Comparison of ENCODE assay signal across 28 cellular contexts in genomic region chr4:180493299-180493698, GRCh38.
"Had no signal": no experiment of that assay in that cellular context is flagged by ENCODE, and none has a peak within 500 bp of the region (broad histone marks: within the 10 kb centered on the region; RNA-seq: fewer than 3 reads in every experiment).

No MANE protein-coding gene starts in this region.

- H3K4me1 ChIP-seq: neural progenitor cell, parathyroid adenoma, psoas muscle, spleen, suprapubic skin, testis, tibial artery, transverse colon, upper lobe of right lung, uterus had no signal

- H3K9me3 ChIP-seq: ovary, psoas muscle, suprapubic skin, testis, tibial artery, transverse colon, upper lobe of right lung, uterus had no signal

- ATAC-seq: natural killer cell; psoas muscle; right cardiac atrium; sciatic nerve; stimulated activated memory B cell treated with anti-CD40 and anti-IgM and Interleukin-4, amounts not matched to agents 10 μg/mL and 1 μg/mL and 100 μg/mL, for 72 hours; stimulated activated naive CD8-positive, alpha-beta T cell treated with anti-CD3 and anti-CD28 coated beads, Interleukin-15, amount 100 ng/mL, for 72 hours; stimulated activated naive CD8-positive, alpha-beta T cell treated with anti-CD3 and anti-CD28 coated beads, Interleukin-15, Interleukin-2, amounts not matched to agents 100 U/mL and 50 U/mL, for 24 hours; upper lobe of right lung had no signal

- H2AFZ ChIP-seq: neural progenitor cell, parathyroid adenoma had no signal

- H3K36me3 ChIP-seq: neural progenitor cell, ovary, spleen, suprapubic skin, tibial artery, transverse colon, upper lobe of right lung, uterus had no signal

- H3K27me3 ChIP-seq: neural progenitor cell, ovary, spleen, suprapubic skin, testis, tibial artery, transverse colon, upper lobe of right lung, uterus had no signal

- H3K4me3 ChIP-seq: neural progenitor cell, ovary, psoas muscle, skin epidermis, smooth muscle cell, spleen, suprapubic skin, testis, tibial artery, transverse colon, upper lobe of right lung, uterus had no signal

- H3K4me2 ChIP-seq: neural progenitor cell, smooth muscle cell had no signal

- H3K9ac ChIP-seq: neural progenitor cell, parathyroid adenoma had no signal

- H3K27ac ChIP-seq: neural progenitor cell, ovary, parathyroid adenoma, psoas muscle, skin epidermis, spleen, suprapubic skin, testis, tibial artery, transverse colon, upper lobe of right lung, uterus had no signal

- DNase-seq: natural killer cell; occipital lobe; ovary; posterior cingulate gyrus; psoas muscle; right cardiac atrium; spleen; stimulated activated CD4-positive, alpha-beta T cell treated with anti-CD3 and anti-CD28 coated beads, Interleukin-12 subunit alpha, Interleukin-12 subunit beta, amount 100 ng/mL, for 4 hours; stimulated activated CD4-positive, alpha-beta T cell treated with anti-CD3 and anti-CD28 coated beads, Interleukin-1b, Interleukin-23, amount 100 ng/mL, for 48 hours; stimulated activated CD4-positive, alpha-beta T cell treated with anti-CD3 and anti-CD28 coated beads, Interleukin-4, amount 100 ng/mL, for 1 hour; stimulated activated CD4-positive, alpha-beta T cell treated with anti-CD3 and anti-CD28 coated beads, Interleukin-4, amount 100 ng/mL, for 4 hours; stimulated activated CD8-positive, alpha-beta memory T cell treated with anti-CD3 and anti-CD28 coated beads, Interleukin-4, amount 100 ng/mL, for 48 hours; stimulated activated naive CD4-positive, alpha-beta T cell; stimulated activated naive CD8-positive, alpha-beta T cell treated with anti-CD3 and anti-CD28 coated beads, Interleukin-15, amount 100 ng/mL, for 72 hours; stimulated activated naive CD8-positive, alpha-beta T cell treated with anti-CD3 and anti-CD28 coated beads, Interleukin-15, Interleukin-2, amounts not matched to agents 100 U/mL and 50 U/mL, for 24 hours; substantia nigra; testis; tibial artery; transverse colon; upper lobe of right lung; uterus had no signal
